In the genomic region with DNA sequence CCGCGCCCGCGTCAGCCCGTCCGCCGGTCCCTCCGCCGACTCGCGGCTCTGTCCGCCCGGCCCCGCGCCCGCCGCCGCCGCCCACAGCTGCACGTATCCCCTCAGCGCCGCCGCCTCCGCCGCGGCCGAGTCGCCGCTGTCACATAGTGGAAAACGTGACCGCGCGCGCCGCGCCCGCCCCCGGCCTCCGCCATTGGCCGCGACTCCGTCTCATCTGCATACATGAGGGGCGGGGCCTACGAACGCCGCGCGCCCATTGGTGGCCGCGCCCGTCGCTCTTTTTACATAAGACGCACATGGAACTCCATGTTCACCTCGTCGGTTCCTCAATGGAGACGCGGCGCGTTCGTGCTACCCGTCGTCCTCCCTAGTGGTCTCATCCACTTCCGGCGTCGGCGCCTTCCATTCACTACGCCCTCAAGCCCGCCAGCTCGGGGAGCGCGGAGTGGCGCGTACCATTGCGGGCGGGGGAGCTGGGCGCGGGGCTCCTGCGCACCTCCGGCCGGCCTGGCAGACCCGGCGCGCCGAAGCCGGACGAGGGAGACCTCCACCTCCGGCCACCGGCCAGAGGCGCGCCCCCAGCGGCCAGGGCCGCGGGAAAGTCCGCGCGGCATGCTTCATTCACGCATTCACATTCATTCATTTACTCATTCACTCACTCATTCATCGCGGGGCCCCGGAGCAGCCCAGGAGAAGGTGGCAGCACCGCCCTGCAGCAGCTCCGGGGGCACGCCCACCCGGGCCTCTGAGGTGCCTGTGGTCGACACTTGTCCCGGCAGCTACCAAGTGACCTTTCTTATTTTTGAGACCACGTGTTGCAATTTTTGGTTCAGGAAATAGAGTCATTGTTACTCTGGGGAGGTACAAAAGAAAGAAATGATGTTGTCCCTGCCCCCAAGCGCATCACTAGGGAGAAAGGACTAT, we compare ENCODE assay signal across 1 cellular context.
TF ChIP-seq lines count a peak whose summit lies in the region.

No MANE protein-coding gene starts in this region.

TF ChIP-seq in HEK293, 187 proteins besides CTCF, POLR2A, EP300 and RAD21 (continued from another document):
- TF ChIP-seq PRDM10 (tag by site-specific recombination; IDR thresholded peaks at IDR 0.05) (peak; percentile 98), ELK4 (IDR thresholded peaks at IDR 0.05; ENCODE audit: borderline replicate concordance, low read depth, low read length) (peak; percentile 84; the same call in 1 of the 2 replicates), ZNF2 (tag by site-specific recombination; IDR thresholded peaks at IDR 0.05) (no peak), ZBTB6 (tag by site-specific recombination; IDR thresholded peaks at IDR 0.05) (peak; percentile 40; the same call in 1 of the 2 replicates), ZBTB11 (tag by site-specific recombination; conservative IDR thresholded peaks at IDR 0.05; ENCODE audit: low read depth) (peak; percentile 50; the same call in 1 of the 2 replicates), ZBTB8A (tag by site-specific recombination; IDR thresholded peaks at IDR 0.05) (peak; percentile 80), ZNF426 (tag by site-specific recombination; IDR thresholded peaks at IDR 0.05) (no peak), YY1 (tag by site-specific recombination; IDR thresholded peaks at IDR 0.05) (peak; percentile 35; the same call in 1 of the 2 replicates), TCF7L2 (IDR thresholded peaks at IDR 0.05; ENCODE audit: borderline replicate concordance, low read depth, low read length) (peak; percentile 75; the same call in 1 of the 2 replicates), SCRT2 (tag by site-specific recombination; IDR thresholded peaks at IDR 0.05) (peak; percentile 38; the same call in 1 of the 2 replicates), ZNF121 (tag by site-specific recombination; IDR thresholded peaks at IDR 0.05) (no peak), KLF9 (tag by site-specific recombination; IDR thresholded peaks at IDR 0.05; ENCODE audit: low read depth) (peak; percentile 87), EGR2 (tag by site-specific recombination; IDR thresholded peaks at IDR 0.05; ENCODE audit: low read depth) (no peak), ZNF24 (tag by site-specific recombination; IDR thresholded peaks at IDR 0.05) (0 out of 2 replicates have a peak, but pooled peaks have one; percentile 71), ZNF629 (tag by site-specific recombination; IDR thresholded peaks at IDR 0.05) (peak; percentile 43), ZNF768 (tag by site-specific recombination; IDR thresholded peaks at IDR 0.05) (no peak), ZNF473 (tag by site-specific recombination; IDR thresholded peaks at IDR 0.05) (no peak), KLF10 (tag by site-specific recombination; IDR thresholded peaks at IDR 0.05) (peak; percentile 52; the same call in 1 of the 2 replicates)
- TF ChIP-seq, protein P1, sequence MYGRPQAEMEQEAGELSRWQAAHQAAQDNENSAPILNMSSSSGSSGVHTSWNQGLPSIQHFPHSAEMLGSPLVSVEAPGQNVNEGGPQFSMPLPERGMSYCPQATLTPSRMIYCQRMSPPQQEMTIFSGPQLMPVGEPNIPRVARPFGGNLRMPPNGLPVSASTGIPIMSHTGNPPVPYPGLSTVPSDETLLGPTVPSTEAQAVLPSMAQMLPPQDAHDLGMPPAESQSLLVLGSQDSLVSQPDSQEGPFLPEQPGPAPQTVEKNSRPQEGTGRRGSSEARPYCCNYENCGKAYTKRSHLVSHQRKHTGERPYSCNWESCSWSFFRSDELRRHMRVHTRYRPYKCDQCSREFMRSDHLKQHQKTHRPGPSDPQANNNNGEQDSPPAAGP (tag by site-specific recombination; IDR thresholded peaks at IDR 0.05), result 0 out of 2 replicates have a peak, but pooled peaks have one; percentile 32
- TF ChIP-seq, protein P2, sequence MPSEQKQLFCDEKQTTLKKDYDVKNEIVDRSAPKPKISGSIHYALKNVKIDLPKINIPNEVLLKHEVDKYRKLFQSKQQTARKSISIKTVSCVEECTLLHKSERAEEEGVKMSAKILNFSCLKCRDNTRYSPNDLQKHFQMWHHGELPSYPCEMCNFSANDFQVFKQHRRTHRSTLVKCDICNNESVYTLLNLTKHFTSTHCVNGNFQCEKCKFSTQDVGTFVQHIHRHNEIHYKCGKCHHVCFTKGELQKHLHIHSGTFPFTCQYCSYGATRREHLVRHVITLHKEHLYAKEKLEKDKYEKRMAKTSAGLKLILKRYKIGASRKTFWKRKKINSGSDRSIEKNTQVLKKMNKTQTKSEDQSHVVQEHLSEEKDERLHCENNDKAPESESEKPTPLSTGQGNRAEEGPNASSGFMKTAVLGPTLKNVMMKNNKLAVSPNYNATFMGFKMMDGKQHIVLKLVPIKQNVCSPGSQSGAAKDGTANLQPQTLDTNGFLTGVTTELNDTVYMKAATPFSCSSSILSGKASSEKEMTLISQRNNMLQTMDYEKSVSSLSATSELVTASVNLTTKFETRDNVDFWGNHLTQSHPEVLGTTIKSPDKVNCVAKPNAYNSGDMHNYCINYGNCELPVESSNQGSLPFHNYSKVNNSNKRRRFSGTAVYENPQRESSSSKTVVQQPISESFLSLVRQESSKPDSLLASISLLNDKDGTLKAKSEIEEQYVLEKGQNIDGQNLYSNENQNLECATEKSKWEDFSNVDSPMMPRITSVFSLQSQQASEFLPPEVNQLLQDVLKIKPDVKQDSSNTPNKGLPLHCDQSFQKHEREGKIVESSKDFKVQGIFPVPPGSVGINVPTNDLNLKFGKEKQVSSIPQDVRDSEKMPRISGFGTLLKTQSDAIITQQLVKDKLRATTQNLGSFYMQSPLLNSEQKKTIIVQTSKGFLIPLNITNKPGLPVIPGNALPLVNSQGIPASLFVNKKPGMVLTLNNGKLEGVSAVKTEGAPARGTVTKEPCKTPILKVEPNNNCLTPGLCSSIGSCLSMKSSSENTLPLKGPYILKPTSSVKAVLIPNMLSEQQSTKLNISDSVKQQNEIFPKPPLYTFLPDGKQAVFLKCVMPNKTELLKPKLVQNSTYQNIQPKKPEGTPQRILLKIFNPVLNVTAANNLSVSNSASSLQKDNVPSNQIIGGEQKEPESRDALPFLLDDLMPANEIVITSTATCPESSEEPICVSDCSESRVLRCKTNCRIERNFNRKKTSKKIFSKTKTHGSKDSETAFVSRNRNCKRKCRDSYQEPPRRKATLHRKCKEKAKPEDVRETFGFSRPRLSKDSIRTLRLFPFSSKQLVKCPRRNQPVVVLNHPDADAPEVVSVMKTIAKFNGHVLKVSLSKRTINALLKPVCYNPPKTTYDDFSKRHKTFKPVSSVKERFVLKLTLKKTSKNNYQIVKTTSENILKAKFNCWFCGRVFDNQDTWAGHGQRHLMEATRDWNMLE (tag by site-specific recombination; conservative IDR thresholded peaks at IDR 0.05; ENCODE audit: low read depth), result no peak
